15 cellular contexts compared by ENCODE assay signal in genomic region chr13:110259651-110260050, GRCh38. TPM values are rescaled to one million over a fixed set of nuclear protein-coding genes. Genes with fewer than 3 reads are reported as not detected.
DNase-seq lines count a peak whose midpoint lies in the region; TF ChIP-seq lines count a peak whose summit lies in the region.
"Had no signal": no experiment of that assay in that cellular context is flagged by ENCODE, and none has a peak within 500 bp of the region (broad histone marks: within the 10 kb centered on the region; RNA-seq: fewer than 3 reads in every experiment).

No MANE protein-coding gene starts in this region.

- H3K9me3 ChIP-seq in BLaER1, result peaks cover 30% of the 10 kb centered on the region
- H3K9me3 ChIP-seq in PC-9 (ENCODE audit: insufficient read depth, low read depth), result no peaks in the 10 kb centered on the region
- H3K9me3 ChIP-seq: Caco-2 had no signal

- H3K4me2 ChIP-seq in BLaER1 (peak overlapping the region; percentile 47), PC-9 (peak overlapping the region; percentile 39)

- no peak for TF ChIP-seq CTCF in PC-9 (conservative IDR thresholded peaks at IDR 0.05)

- DNase-seq in PC-9, result no peak
- DNase-seq in epithelial cell of prostate (ENCODE audit: low read depth, low spot score), result no peak
- DNase-seq in activated CD4-positive, alpha-beta T cell treated with anti-CD3 and anti-CD28 coated beads for 48 hours, result no peak
- no peak for DNase-seq in GM19240 (ENCODE audit: insufficient read length, low spot score)
- DNase-seq in NCI-H226, result no peak
- no peak for DNase-seq in kidney glomerular epithelial cell (lab: John Stamatoyannopoulos, UW)
- DNase-seq: Caco-2; foreskin melanocyte; H9; NCI-H748 treated with DMSO at 0.1 percent for 48 hours; stimulated activated naive CD4-positive, alpha-beta T cell; SW 1271 had no signal

- intact Hi-C loops in PC-9 (cut with micrococcal nuclease; ENCODE audit: unreplicated experiment), result no loop called here

- H3K4me3 ChIP-seq in BLaER1 (no peak overlapping the region), PC-9 (no peak overlapping the region), rectal smooth muscle tissue (ENCODE audit: low read length) (no peak overlapping the region)

- H3K9me2 ChIP-seq in PC-9 (ENCODE audit: insufficient read depth), result no peaks in the 10 kb centered on the region

- CTCF ChIA-PET in PC-9 (lab: Charles Lee), result no interaction called here

- POLR2A ChIA-PET in PC-9 (lab: Charles Lee; ENCODE audit: unreplicated experiment), result interaction anchor here (0.6 kb wide), 1 partner anchor 287 kb away, joined by 3 read pairs; no protein-coding TSS in a partner anchor

- H3K27ac ChIP-seq in BLaER1 (peak overlapping the region; percentile 32; the same call in 1 of the 2 replicates), PC-9 (peak overlapping the region; percentile 45; the same call in 1 of the 2 replicates), epithelial cell of prostate (peak overlapping the region; percentile 23), rectal smooth muscle tissue (ENCODE audit: low read depth, low read length) (peak overlapping the region; percentile 33)

- H3K4me1 ChIP-seq in BLaER1 (peaks cover 48% of the 10 kb centered on the region), PC-9 (replicated peaks; ENCODE audit: insufficient read depth) (peaks cover 12% of the 10 kb centered on the region), rectal smooth muscle tissue (ENCODE audit: control insufficient read depth, insufficient read depth, low read length) (peaks cover 38% of the 10 kb centered on the region)

- no TSS peak for BruUV-seq in PC-9 (replicated peaks; lab: Mats Ljungman, UMichigan)

- H3K27me3 ChIP-seq in BLaER1 (no peaks in the 10 kb centered on the region), PC-9 (ENCODE audit: insufficient read depth, low read depth) (no peaks in the 10 kb centered on the region), rectal smooth muscle tissue (ENCODE audit: control insufficient read depth, insufficient read depth, low read length) (no peaks in the 10 kb centered on the region)

- H3F3A ChIP-seq in PC-9 (ENCODE audit: insufficient read depth, low read depth), result peaks cover 15% of the 10 kb centered on the region; the same call in 1 of the 2 replicates

- no peaks in the 10 kb centered on the region for H4K20me1 ChIP-seq in BLaER1
- H4K20me1 ChIP-seq in PC-9 (ENCODE audit: insufficient read depth), result no peaks in the 10 kb centered on the region

- H3K79me2 ChIP-seq in PC-9 (ENCODE audit: low read depth), result no peaks in the 10 kb centered on the region

- no peaks in the 10 kb centered on the region for H3K36me3 ChIP-seq in BLaER1
- H3K36me3 ChIP-seq in PC-9 (ENCODE audit: low read depth), result no peaks in the 10 kb centered on the region
- H3K36me3 ChIP-seq in rectal smooth muscle tissue (ENCODE audit: control insufficient read depth, insufficient read depth, low read length), result no peaks in the 10 kb centered on the region

- no peak overlapping the region for H2AFZ ChIP-seq in PC-9

- H3K9ac ChIP-seq in BLaER1, result no peak overlapping the region
- no peak overlapping the region for H3K9ac ChIP-seq in rectal smooth muscle tissue (ENCODE audit: low read length)

RNA-seq across cellular contexts. Expression of gene COL4A1, which starts 47.3 kb away (rescaled TPM):
- 12.3 and 24.5 TPM in 2 replicates for total RNA-seq in PC-9 (2021)
- total RNA-seq: activated T-helper 2 cell treated with anti-CD3 and anti-CD28 coated beads, Interferon-gamma antibody, Interleukin-2, Interleukin-4, amounts not matched to agents 10 μg/mL and 5 μg/mL and 100 μg/mL, durations not matched to agents 14 hours and 24 hours and 36 hours had no signal

RNA-seq across cellular contexts. Expression of gene COL4A2, which starts 47.4 kb away (rescaled TPM):
- total RNA-seq in PC-9 (2021), result 1.1 and 1.2 TPM in 2 replicates
- total RNA-seq: activated T-helper 2 cell treated with anti-CD3 and anti-CD28 coated beads, Interferon-gamma antibody, Interleukin-2, Interleukin-4, amounts not matched to agents 10 μg/mL and 5 μg/mL and 100 μg/mL, durations not matched to agents 14 hours and 24 hours and 36 hours had no signal
